9 cellular contexts compared by ENCODE assay signal in the genomic region with DNA sequence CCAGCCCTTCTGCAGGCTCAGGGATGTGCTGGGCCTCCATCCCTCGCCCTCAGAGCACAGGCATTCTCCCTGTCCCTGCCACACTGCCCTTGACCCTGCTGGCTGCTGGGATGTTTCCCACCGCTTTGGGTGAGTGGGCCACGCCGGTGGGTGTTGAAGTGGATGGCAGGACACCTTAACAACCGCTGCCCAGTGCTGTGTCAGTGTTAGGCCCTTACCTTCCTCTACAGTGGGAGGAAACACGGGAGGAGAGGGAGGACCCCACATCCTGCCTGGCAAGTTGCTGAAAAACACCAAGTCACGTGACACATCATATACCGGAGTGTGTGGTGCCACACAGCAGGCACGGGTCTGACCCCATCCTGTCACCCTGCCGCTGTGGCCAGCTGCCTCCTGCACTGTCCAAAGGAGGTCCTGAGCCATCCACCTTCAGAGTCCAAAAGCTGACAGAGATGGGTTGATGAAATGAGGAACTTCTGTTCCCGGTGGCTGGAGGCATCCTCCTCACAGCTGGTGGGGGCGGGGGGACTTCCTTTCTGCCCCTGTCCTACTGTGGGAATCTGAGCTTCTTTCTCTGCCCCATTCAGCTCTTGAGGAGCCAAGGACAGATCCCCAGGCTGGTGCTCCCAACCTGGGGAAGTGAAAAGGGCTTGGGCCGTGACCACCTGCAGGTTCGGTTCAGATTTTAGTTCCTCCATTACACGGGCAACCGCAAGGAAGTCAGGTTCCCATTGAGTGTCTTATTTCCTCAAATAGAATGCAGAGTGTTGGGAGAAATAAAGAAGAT. TPM values are rescaled to one million over a fixed set of nuclear protein-coding genes. Genes with fewer than 3 reads are reported as not detected.
A peak's percentile ranks its signal among the peaks of the same experiment; 100 is the strongest.
DNase-seq lines count a peak whose midpoint lies in the region; ATAC-seq lines count a peak whose summit lies in the region.
"Had no signal": no experiment of that assay in that cellular context is flagged by ENCODE, and none has a peak within 500 bp of the region (broad histone marks: within the 10 kb centered on the region; RNA-seq: fewer than 3 reads in every experiment).

No MANE protein-coding gene starts in this region.

- H3K9me3 Mint-ChIP-seq in IgD-negative memory B cell: no peaks in the 10 kb centered on the region
- H3K9me3 Mint-ChIP-seq in activated CD4-positive, alpha-beta T cell treated with anti-CD3 and anti-CD28 coated beads, Interleukin-2, amount 10 ng/mL, durations not matched to agents 7 days and 5 days: no peaks in the 10 kb centered on the region
- no peaks in the 10 kb centered on the region for H3K9me3 Mint-ChIP-seq in stimulated activated naive B cell treated with anti-CD40 and anti-IgM and Interleukin-4, amounts not matched to agents 10 μg/mL and 1 μg/mL and 100 μg/mL, for 72 hours

- intact Hi-C loops in posterior vena cava (cut with DNase I): no loop called here

- H3K36me3 Mint-ChIP-seq in IgD-negative memory B cell: no peaks in the 10 kb centered on the region
- peaks cover 3% of the 10 kb centered on the region for H3K36me3 Mint-ChIP-seq in activated CD4-positive, alpha-beta T cell treated with anti-CD3 and anti-CD28 coated beads, Interleukin-2, amount 10 ng/mL, durations not matched to agents 7 days and 5 days (ENCODE audit: low read depth)
- H3K36me3 Mint-ChIP-seq in stimulated activated naive B cell treated with anti-CD40 and anti-IgM and Interleukin-4, amounts not matched to agents 10 μg/mL and 1 μg/mL and 100 μg/mL, for 72 hours: peaks cover 0 to 3% of the 10 kb centered on the region in 2 donors

- CTCF ChIA-PET in activated CD4-positive, alpha-beta T cell treated with anti-CD3 and anti-CD28 coated beads, Interleukin-2, amount 10 ng/mL, durations not matched to agents 7 days and 5 days (lab: Charles Lee): interaction anchor here (0.6 kb wide), 1 partner anchor 109 kb away, joined by 4 read pairs; no protein-coding TSS in a partner anchor

- peaks cover 20 to 42% (median 39%) of the 10 kb centered on the region in 3 donors for H3K4me1 Mint-ChIP-seq in IgD-negative memory B cell
- peaks cover 56% of the 10 kb centered on the region for H3K4me1 Mint-ChIP-seq in activated CD4-positive, alpha-beta T cell treated with anti-CD3 and anti-CD28 coated beads, Interleukin-2, amount 10 ng/mL, durations not matched to agents 7 days and 5 days
- peaks cover 28 to 64% of the 10 kb centered on the region in 2 donors for H3K4me1 Mint-ChIP-seq in stimulated activated naive B cell treated with anti-CD40 and anti-IgM and Interleukin-4, amounts not matched to agents 10 μg/mL and 1 μg/mL and 100 μg/mL, for 72 hours

- no peaks in the 10 kb centered on the region for H3K27me3 Mint-ChIP-seq in IgD-negative memory B cell
- H3K27me3 Mint-ChIP-seq in activated CD4-positive, alpha-beta T cell treated with anti-CD3 and anti-CD28 coated beads, Interleukin-2, amount 10 ng/mL, durations not matched to agents 7 days and 5 days: no peaks in the 10 kb centered on the region
- no peaks in the 10 kb centered on the region for H3K27me3 Mint-ChIP-seq in stimulated activated naive B cell treated with anti-CD40 and anti-IgM and Interleukin-4, amounts not matched to agents 10 μg/mL and 1 μg/mL and 100 μg/mL, for 72 hours

- DNase-seq in GDM1 (lab: John Stamatoyannopoulos, UW): peak; percentile 80
- DNase-seq in activated CD4-positive, alpha-beta T cell treated with anti-CD3 and anti-CD28 coated beads, Interleukin-2, amount 10 ng/mL, durations not matched to agents 7 days and 5 days: peak; percentile 82
- peak; percentile 53 for DNase-seq in germinal center (ENCODE audit: low spot score)
- DNase-seq in stimulated activated naive B cell treated with anti-CD40 and anti-IgM and Interleukin-4, amounts not matched to agents 10 μg/mL and 1 μg/mL and 100 μg/mL, for 72 hours: peak; percentile 28
- DNase-seq in posterior vena cava (ENCODE audit: low spot score): no peak
- no peak for DNase-seq in iPS-NIHi11 (ENCODE audit: low spot score)

- POLR2A ChIA-PET in activated CD4-positive, alpha-beta T cell treated with anti-CD3 and anti-CD28 coated beads, Interleukin-2, amount 10 ng/mL, durations not matched to agents 7 days and 5 days (lab: Charles Lee): no interaction called here

- ATAC-seq in stimulated activated naive B cell treated with anti-CD40 and anti-IgM and Interleukin-4, amounts not matched to agents 10 μg/mL and 1 μg/mL and 100 μg/mL, for 72 hours (replicated peaks): peak; percentile 54 to 58
- ATAC-seq in GM21619 (IDR thresholded peaks at IDR 0.05; ENCODE audit: unreplicated experiment): no peak
- ATAC-seq: psoas muscle had no signal

- peak overlapping the region; percentile 57 to 96 (median 86) for H3K4me3 Mint-ChIP-seq in IgD-negative memory B cell
- H3K4me3 Mint-ChIP-seq in activated CD4-positive, alpha-beta T cell treated with anti-CD3 and anti-CD28 coated beads, Interleukin-2, amount 10 ng/mL, durations not matched to agents 7 days and 5 days: peak overlapping the region; percentile 66
- peak overlapping the region; percentile 44 to 57 for H3K4me3 Mint-ChIP-seq in stimulated activated naive B cell treated with anti-CD40 and anti-IgM and Interleukin-4, amounts not matched to agents 10 μg/mL and 1 μg/mL and 100 μg/mL, for 72 hours

- peak overlapping the region; percentile 93 to 97 (median 94) for H3K27ac Mint-ChIP-seq in IgD-negative memory B cell
- H3K27ac Mint-ChIP-seq in activated CD4-positive, alpha-beta T cell treated with anti-CD3 and anti-CD28 coated beads, Interleukin-2, amount 10 ng/mL, durations not matched to agents 7 days and 5 days: peak overlapping the region; percentile 95
- H3K27ac Mint-ChIP-seq in stimulated activated naive B cell treated with anti-CD40 and anti-IgM and Interleukin-4, amounts not matched to agents 10 μg/mL and 1 μg/mL and 100 μg/mL, for 72 hours: peak overlapping the region; percentile 80

RNA-seq across cellular contexts. Expression of a gene that starts 3.2 kb away (rescaled TPM):
- polyA plus RNA-seq in IgD-negative memory B cell: 70.0 TPM
- 10 to 100 TPM; 24.3 to 31.1 TPM for total RNA-seq in activated CD4-positive, alpha-beta T cell treated with anti-CD3 and anti-CD28 coated beads, Interleukin-2, amount 10 ng/mL, durations not matched to agents 7 days and 5 days
- total RNA-seq in posterior vena cava: 10 to 100 TPM; 21.0 to 34.7 TPM

RNA-seq across cellular contexts. Expression of a gene that starts 38.5 kb away (rescaled TPM):
- polyA plus RNA-seq in IgD-negative memory B cell: 31.7 TPM
- 10 to 100 TPM; 55.8 to 57.5 TPM for total RNA-seq in activated CD4-positive, alpha-beta T cell treated with anti-CD3 and anti-CD28 coated beads, Interleukin-2, amount 10 ng/mL, durations not matched to agents 7 days and 5 days
- total RNA-seq in posterior vena cava: 10 to 100 TPM; 27.9 to 29.6 TPM

RNA-seq across cellular contexts. Expression of a gene that starts 45.2 kb away (rescaled TPM):
- polyA plus RNA-seq in IgD-negative memory B cell: 163 TPM
- 10 to 100 TPM; 62.7 to 63.8 TPM for total RNA-seq in activated CD4-positive, alpha-beta T cell treated with anti-CD3 and anti-CD28 coated beads, Interleukin-2, amount 10 ng/mL, durations not matched to agents 7 days and 5 days
- total RNA-seq in posterior vena cava: 10 to 100 TPM; 20.8 to 21.1 TPM

Comparison
In these comparisons a context has a peak if more than half of its experiments do, and no peak if none do; other contexts are left out.
1. DNase-seq: peak in GDM1 (single experiment), activated CD4-positive, alpha-beta T cell treated with anti-CD3 and anti-CD28 coated beads, Interleukin-2, amount 10 ng/mL, durations not matched to agents 7 days and 5 days (single experiment), germinal center (single experiment) and stimulated activated naive B cell treated with anti-CD40 and anti-IgM and Interleukin-4, amounts not matched to agents 10 μg/mL and 1 μg/mL and 100 μg/mL, for 72 hours (single experiment); none in posterior vena cava (single experiment) and iPS-NIHi11 (single experiment).
2. Peak in every context shown above with its lines, with median percentiles within 50 percentile points of each other: H3K27ac Mint-ChIP-seq and H3K4me3 Mint-ChIP-seq.